27 cellular contexts compared by ENCODE assay signal in genomic region chr6:18656506-18656905, GRCh38.
DNase-seq lines count a peak whose midpoint lies in the region; ATAC-seq and TF ChIP-seq lines count a peak whose summit lies in the region.
"Had no signal": no experiment of that assay in that cellular context is flagged by ENCODE, and none has a peak within 500 bp of the region (broad histone marks: within the 10 kb centered on the region; RNA-seq: fewer than 3 reads in every experiment).

No MANE protein-coding gene starts in this region.

- H3K4me1 ChIP-seq in HEK293 (ENCODE audit: control insufficient read depth, insufficient read depth, low read length) (no peaks in the 10 kb centered on the region), mesendoderm (ENCODE audit: control insufficient read depth, low read depth, low read length) (no peaks in the 10 kb centered on the region)
- H3K4me1 ChIP-seq: A549, Caco-2, HAP-1 had no signal

- H3K9me3 ChIP-seq in HEK293 (ENCODE audit: control insufficient read depth, insufficient read depth, low read depth, low read length) (no peaks in the 10 kb centered on the region), WERI-Rb-1 (ENCODE audit: severe bottlenecking) (no peaks in the 10 kb centered on the region)
- H3K9me3 ChIP-seq: A549, Caco-2, HAP-1, MG63 had no signal

- H4K5ac ChIP-seq in mesendoderm (ENCODE audit: low read length), result no peak overlapping the region

- no peak overlapping the region for H2BK120ac ChIP-seq in mesendoderm (ENCODE audit: low read depth, low read length)

- H4K8ac ChIP-seq in mesendoderm (ENCODE audit: low read depth, low read length), result no peak overlapping the region

- H2AK5ac ChIP-seq in mesendoderm (ENCODE audit: low read length), result no peak overlapping the region

- POLR2A ChIA-PET in HEK293 (lab: Yijun Ruan, JAX), result no interaction called here

- no peak overlapping the region for H3K9ac ChIP-seq in mesendoderm (ENCODE audit: low read length)
- H3K9ac ChIP-seq: GM23248 had no signal

- H3K4me3 ChIP-seq in HEK293 (ENCODE audit: low read depth, low read length), result no peak overlapping the region
- H3K4me3 ChIP-seq in WERI-Rb-1 (ENCODE audit: low read depth, low read length), result no peak overlapping the region
- H3K4me3 ChIP-seq in mesendoderm (ENCODE audit: low read length), result no peak overlapping the region
- H3K4me3 ChIP-seq: A549, GM23248, HAP-1, MG63, PC-9 had no signal

- H2BK15ac ChIP-seq in mesendoderm (replicated peaks; ENCODE audit: low read depth), result no peak overlapping the region

- peaks cover 3% of the 10 kb centered on the region for H3K27me3 ChIP-seq in WERI-Rb-1 (ENCODE audit: insufficient read depth, low read depth, severe bottlenecking)
- H3K27me3 ChIP-seq in mesendoderm (ENCODE audit: insufficient read depth, low read length, poor library complexity), result no peaks in the 10 kb centered on the region
- H3K27me3 ChIP-seq: MG63 had no signal

- TF ChIP-seq CTCF in HEK293 (tag by site-specific recombination; IDR thresholded peaks at IDR 0.05) (no peak), WERI-Rb-1 (IDR thresholded peaks at IDR 0.05; ENCODE audit: low read depth, low read length) (no peak)

- H3K4ac ChIP-seq in mesendoderm (ENCODE audit: low read depth, low read length), result no peak overlapping the region

- H3K23ac ChIP-seq in mesendoderm (ENCODE audit: low read length), result no peak overlapping the region

- H3K27ac ChIP-seq in HEK293 (ENCODE audit: extremely low read depth, low read depth, low read length) (no peak overlapping the region), WERI-Rb-1 (no peak overlapping the region), mesendoderm (ENCODE audit: low read depth, low read length) (no peak overlapping the region)
- H3K27ac ChIP-seq: A549, C4-2B, GM23248, PC-9 had no signal

- H3K4me2 ChIP-seq in mesendoderm (ENCODE audit: low read length), result no peak overlapping the region
- H3K4me2 ChIP-seq: A549, PC-9 had no signal

- DNase-seq in NCI-H82 (lab: John Stamatoyannopoulos, UW) (peak; percentile 54), NCI-H82 treated with DMSO at 0.1 percent for 48 hours (lab: John Stamatoyannopoulos, UW; ENCODE audit: unreplicated experiment) (no peak), WERI-Rb-1 (peak; percentile 13), mesendoderm (peak; percentile 3), activated gamma-delta T cell treated with Interleukin-2 at 50 U/mL for 16 hours (no peak), NCI-H2029 treated with DMSO at 0.1 percent for 48 hours (lab: John Stamatoyannopoulos, UW) (no peak)
- DNase-seq: AML-193; Caco-2; CD8-positive, alpha-beta T cell; DMS79 treated with DMSO at 0.1 percent for 48 hours; GM23248; IMR-90; KG1; MG63; NCI-H1048; NCI-H1694 treated with DMSO at 0.1 percent for 48 hours; NCI-H2081 treated with DMSO at 0.1 percent for 48 hours; NCI-H446 treated with DMSO at 0.1 percent for 48 hours; NCI-H774; PC-9; Right ventricle myocardium superior; T-cell had no signal

- no peaks in the 10 kb centered on the region for H3K36me3 ChIP-seq in HEK293 (ENCODE audit: control insufficient read depth in 2 of 2, insufficient read depth in 1 of 2, low read length in 2 of 2)
- no peaks in the 10 kb centered on the region for H3K36me3 ChIP-seq in WERI-Rb-1
- no peaks in the 10 kb centered on the region for H3K36me3 ChIP-seq in mesendoderm (ENCODE audit: control insufficient read depth, insufficient read depth, low read length)
- H3K36me3 ChIP-seq: HAP-1, MG63 had no signal

- no peaks in the 10 kb centered on the region for H3K79me1 ChIP-seq in mesendoderm (ENCODE audit: low read length)

- CTCF ChIA-PET in HEK293 (lab: Yijun Ruan, JAX), result no interaction called here

- H2BK5ac ChIP-seq in mesendoderm (ENCODE audit: low read length), result no peak overlapping the region

- WGBS in mesendoderm (ENCODE audit: extremely low coverage, insufficient coverage, low lambda C conversion rate), result no CpG with 5 or more reads among the region's 5 CpGs

- H3K79me2 ChIP-seq in mesendoderm (ENCODE audit: control insufficient read depth, insufficient read depth, low read length), result no peaks in the 10 kb centered on the region

- no peak overlapping the region for H3K18ac ChIP-seq in mesendoderm (ENCODE audit: low read length)

- no peak overlapping the region for H3K56ac ChIP-seq in mesendoderm (ENCODE audit: low read length)

- no peak for ATAC-seq in GM18867 (IDR thresholded peaks at IDR 0.05; ENCODE audit: unreplicated experiment)
- ATAC-seq: A549; CD8-positive, alpha-beta T cell; T-cell had no signal

TF ChIP-seq in HEK293, 187 proteins besides CTCF, POLR2A, EP300 and RAD21:
- TF ChIP-seq ZNF274 (IDR thresholded peaks at IDR 0.05; ENCODE audit: low read length) (no peak), ZNF274 (tag by site-specific recombination; IDR thresholded peaks at IDR 0.05; ENCODE audit: borderline replicate concordance) (no peak), ZIC2 (tag by site-specific recombination; IDR thresholded peaks at IDR 0.05) (0 out of 2 replicates have a peak, but pooled peaks have one; percentile 10)

Comparison
In these comparisons a context has a peak if more than half of its experiments do, and no peak if none do; other contexts are left out.
1. DNase-seq: peak in NCI-H82 (single experiment), WERI-Rb-1 (single experiment) and mesendoderm (single experiment); none in NCI-H82 treated with DMSO at 0.1 percent for 48 hours (single experiment), activated gamma-delta T cell treated with Interleukin-2 at 50 U/mL for 16 hours (single experiment) and NCI-H2029 treated with DMSO at 0.1 percent for 48 hours (single experiment).